Comparison of ENCODE assay signal across 8 cellular contexts in the genomic region with DNA sequence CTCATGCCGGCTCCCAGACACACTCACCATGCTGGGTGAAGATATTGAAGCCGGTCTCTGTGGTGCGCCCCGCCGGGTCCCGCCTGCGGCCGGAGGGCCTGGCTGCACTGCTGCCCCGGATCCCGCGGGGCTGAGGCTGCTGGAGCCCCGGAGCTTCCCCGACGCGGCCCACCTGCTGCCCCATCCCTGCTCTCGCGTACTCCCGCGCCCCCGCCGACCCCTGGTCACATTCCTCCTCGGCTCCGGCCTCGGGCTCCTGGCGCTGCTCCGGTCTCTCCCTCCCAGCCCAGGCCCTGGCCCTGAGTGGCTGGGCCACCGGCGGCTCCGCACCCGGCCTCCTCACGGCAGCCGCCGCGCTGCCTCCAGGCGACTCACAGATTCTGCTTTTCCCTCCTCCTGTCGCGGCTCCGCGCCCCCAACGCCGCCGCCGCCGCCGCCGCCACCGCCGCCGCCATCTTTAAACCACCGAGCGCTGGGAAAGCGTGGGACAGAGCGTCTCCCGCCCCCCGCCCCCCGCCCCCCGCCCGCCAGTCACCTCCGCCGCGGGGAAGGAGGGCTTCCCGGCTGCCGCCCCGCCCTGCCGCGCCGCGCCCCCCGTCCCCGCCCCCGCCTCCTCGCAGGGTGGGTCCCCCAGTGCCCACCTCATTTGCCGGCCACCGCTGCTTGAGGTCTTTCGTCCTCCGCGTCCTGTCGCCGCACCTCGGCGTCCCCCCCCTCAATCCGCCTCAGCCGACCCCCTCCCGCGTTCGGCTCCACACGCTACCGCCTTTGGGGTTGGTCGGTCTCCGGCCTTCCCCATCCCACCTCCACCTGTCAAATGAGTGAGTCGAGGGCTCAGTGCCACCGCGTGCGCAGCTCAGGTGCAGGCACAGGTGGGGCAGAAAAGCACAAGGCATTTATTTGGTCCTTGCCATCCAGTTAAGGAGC. TPM values are rescaled to one million over a fixed set of nuclear protein-coding genes. Genes with fewer than 3 reads are reported as not detected.
DNase-seq lines count a peak whose midpoint lies in the region; ATAC-seq and TF ChIP-seq lines count a peak whose summit lies in the region.

A gene (minus strand): TSS at position 464 of the 927 bp plus-strand sequence. CDS start 280 bp downstream, at position 184.

- TF ChIP-seq CTCF in mucosa of descending colon (IDR thresholded peaks at IDR 0.05), result no peak

- peak within 1 kb of the TSS; percentile 82 for H3K4me3 ChIP-seq in endocrine pancreas (ENCODE audit: control insufficient read depth, insufficient read depth, low read length)
- peak within 1 kb of the TSS; percentile 92 for H3K4me3 ChIP-seq in mucosa of descending colon

- peak within 1 kb of the TSS; percentile 89 for H3K9ac ChIP-seq in endocrine pancreas (ENCODE audit: control insufficient read depth, insufficient read depth, low read length)

- H3K27me3 ChIP-seq in endocrine pancreas (ENCODE audit: control insufficient read depth, insufficient read depth, low read length), result no peaks in the 10 kb centered on the region

- H3K9me3 ChIP-seq in endocrine pancreas (ENCODE audit: control insufficient read depth, low read length) (no peaks in the 10 kb centered on the region), mucosa of descending colon (no peaks in the 10 kb centered on the region)

- H3K36me3 ChIP-seq in endocrine pancreas (ENCODE audit: control insufficient read depth, insufficient read depth, low read length) (no peaks in the 10 kb centered on the region), mucosa of descending colon (ENCODE audit: low read depth) (no peaks in the 10 kb centered on the region)

- ATAC-seq in HG03025 (IDR thresholded peaks at IDR 0.05; ENCODE audit: low FRiP score, unreplicated experiment), result peak; percentile 64
- peak; percentile 70 for ATAC-seq in mucosa of descending colon

- H3K4me1 ChIP-seq in endocrine pancreas (ENCODE audit: control insufficient read depth, insufficient read depth, low read length) (peaks cover 8% of the 10 kb centered on the region), mucosa of descending colon (ENCODE audit: low read depth) (peaks cover 23% of the 10 kb centered on the region)

- intact Hi-C loops in mucosa of descending colon (cut with DNase I, micrococcal nuclease), result no loop called here

- DNase-seq in SKM-1 treated with dmso at 0.1 percent for 144 hours (lab: John Stamatoyannopoulos, UW; ENCODE audit: unreplicated experiment) (peak; percentile 61), SKM-1 (lab: John Stamatoyannopoulos, UW; ENCODE audit: unreplicated experiment) (no peak), NCI-H460 (ENCODE audit: extremely low read depth, low read depth) (no peak), mucosa of descending colon (peak; percentile 44 to 69 (median 68))
- DNase-seq in activated CD8-positive, alpha-beta memory T cell treated with anti-CD3 and anti-CD28 coated beads for 48 hours (ENCODE audit: low read depth in 2 of 3, low spot score in 2 of 3), result peak; percentile 16 to 38 (median 16)
- peak; percentile 71 for DNase-seq in stimulated activated CD8-positive, alpha-beta memory T cell treated with anti-CD3 and anti-CD28 coated beads, Interleukin-4, amount 100 ng/mL, for 48 hours

RNA-seq across cellular contexts. Expression of the gene that starts here (rescaled TPM):
- total RNA-seq in NCI-H460 (2014; rRNA removed; shearing (Covaris generic)), result 26.2 and 29.3 TPM in 2 replicates
- 8.4 and 81.3 TPM in 2 replicates for polyA plus RNA-seq in NCI-H460 (2014; cell fraction: nucleus; rRNA removed)
- 10 to 100 TPM; 14.8 to 22.2 (median 18.6) TPM for total RNA-seq in mucosa of descending colon

Comparison
In these comparisons a context has a peak if more than half of its experiments do, and no peak if none do; other contexts are left out.
1. DNase-seq: peak in SKM-1 treated with dmso at 0.1 percent for 144 hours (single experiment), activated CD8-positive, alpha-beta memory T cell treated with anti-CD3 and anti-CD28 coated beads for 48 hours (3 of 3), mucosa of descending colon (3 of 3) and stimulated activated CD8-positive, alpha-beta memory T cell treated with anti-CD3 and anti-CD28 coated beads, Interleukin-4, amount 100 ng/mL, for 48 hours (single experiment); none in SKM-1 (single experiment) and NCI-H460 (single experiment).